ENCODE assay signal across 9 cellular contexts in the genomic region with DNA sequence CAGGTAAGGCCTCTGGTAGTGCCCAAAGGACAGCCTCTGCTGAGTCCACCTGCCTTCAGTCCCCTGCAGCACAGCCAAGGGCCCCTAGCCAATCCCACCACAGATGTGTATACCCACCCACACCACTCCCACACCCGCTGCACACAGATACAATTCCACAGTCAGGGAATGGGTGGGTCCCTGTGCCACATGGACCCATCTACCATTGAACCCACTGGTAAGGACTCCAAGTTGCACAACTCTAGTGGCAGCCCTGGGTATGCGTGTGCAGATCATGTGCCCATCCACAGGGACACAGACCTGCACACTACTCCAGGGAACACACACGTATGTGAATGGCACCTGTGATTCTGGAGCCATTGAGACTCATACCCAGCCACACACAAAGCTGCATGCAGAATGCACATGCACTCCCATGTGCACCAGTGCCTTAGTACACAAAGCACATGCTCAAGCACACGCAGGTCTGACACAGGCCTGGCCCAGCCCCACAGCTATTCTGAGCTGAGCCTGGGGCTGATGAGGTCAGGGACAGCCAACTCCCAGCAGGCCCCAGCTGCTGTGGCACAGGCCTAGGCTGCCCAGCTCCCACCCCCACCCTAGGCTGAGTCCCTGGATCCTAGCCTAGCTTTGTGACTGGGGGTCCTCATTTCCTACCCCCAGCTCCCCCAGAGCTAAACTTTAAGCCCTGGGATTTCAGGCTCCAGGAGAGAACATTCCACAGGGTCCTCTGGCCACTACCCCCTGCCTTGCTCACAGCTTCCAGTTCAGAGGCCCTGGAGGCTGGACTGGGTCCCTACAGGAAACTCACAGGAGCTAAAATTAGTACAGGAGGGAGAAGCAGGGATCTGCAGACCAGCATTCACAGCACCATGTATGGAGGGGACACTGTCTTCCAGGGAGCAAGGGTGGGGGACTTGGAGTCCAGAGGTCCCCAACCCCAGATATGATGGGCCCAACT. TPM values are rescaled to one million over a fixed set of nuclear protein-coding genes. Genes with fewer than 3 reads are reported as not detected.
A peak's percentile ranks its signal among the peaks of the same experiment; 100 is the strongest.
DNase-seq lines count a peak whose midpoint lies in the region; ATAC-seq and TF ChIP-seq lines count a peak whose summit lies in the region.
"Had no signal": no experiment of that assay in that cellular context is flagged by ENCODE, and none has a peak within 500 bp of the region (broad histone marks: within the 10 kb centered on the region; RNA-seq: fewer than 3 reads in every experiment).

No MANE protein-coding gene starts in this region.

- intact Hi-C loops in cardiac septum (cut with DNase I), result loop anchor here (2.0 kb wide), 2 partner anchors 29 to 129 kb away; partner anchors contain the start of gene LRRC2

- CTCF ChIA-PET in HEK293 (lab: Yijun Ruan, JAX), result interaction anchor here (0.6 to 1.3 kb wide), 5 partner anchors 31 to 300 kb away, joined by 3 to 4 read pairs (median 3); no protein-coding TSS in a partner anchor

- H3K27me3 ChIP-seq in adipocyte (replicated peaks; ENCODE audit: control insufficient read depth, insufficient read depth, low read length) (peaks cover 8% of the 10 kb centered on the region), skeletal muscle tissue (ENCODE audit: control insufficient read depth in 3 of 3, insufficient read depth in 3 of 3, low read length in 3 of 3) (no peaks in the 10 kb centered on the region)

- peak; percentile 22 for DNase-seq in adipocyte (ENCODE audit: low read depth)
- peak; percentile 91 for DNase-seq in cardiac septum (ENCODE audit: low spot score)
- DNase-seq in stimulated activated CD4-positive, alpha-beta T cell treated with anti-CD3 and anti-CD28 coated beads, Interleukin-1b, Interleukin-23, amount 100 ng/mL, for 48 hours, result no peak
- DNase-seq in NCI-H2081 treated with DMSO at 0.1 percent for 48 hours (lab: John Stamatoyannopoulos, UW), result no peak

- H3K4me1 ChIP-seq in HEK293 (ENCODE audit: control insufficient read depth, insufficient read depth, low read length) (no peaks in the 10 kb centered on the region), adipocyte (ENCODE audit: control insufficient read depth, insufficient read depth, low read length) (peaks cover 16% of the 10 kb centered on the region), skeletal muscle tissue (ENCODE audit: control insufficient read depth in 3 of 3, insufficient read depth in 3 of 3, low read length in 3 of 3) (peaks cover 67 to 77% (median 71%) of the 10 kb centered on the region in 3 donors)

- no peak overlapping the region for H3K4me3 ChIP-seq in HEK293 (ENCODE audit: low read depth, low read length)
- H3K4me3 ChIP-seq in adipocyte (ENCODE audit: low read length), result no peak overlapping the region
- H3K4me3 ChIP-seq in skeletal muscle tissue (ENCODE audit: low read length in 3 of 3), result peak overlapping the region in 2 of 3 donors; percentile 45 to 52

- TF ChIP-seq CTCF in HEK293 (tag by site-specific recombination; IDR thresholded peaks at IDR 0.05), result no peak

- POLR2A ChIA-PET in HEK293 (lab: Yijun Ruan, JAX), result interaction anchor here (0.5 kb wide), 1 partner anchor 449 kb away, joined by 5 read pairs; no protein-coding TSS in a partner anchor

- H3K36me3 ChIP-seq in HEK293 (ENCODE audit: control insufficient read depth in 2 of 2, insufficient read depth in 1 of 2, low read length in 2 of 2), result no peaks in the 10 kb centered on the region
- H3K36me3 ChIP-seq in adipocyte (ENCODE audit: control insufficient read depth, insufficient read depth, low read length, severe bottlenecking), result no peaks in the 10 kb centered on the region
- H3K36me3 ChIP-seq in skeletal muscle tissue (ENCODE audit: control insufficient read depth in 3 of 3, insufficient read depth in 3 of 3, low read length in 3 of 3), result no peaks in the 10 kb centered on the region

- no peak overlapping the region for H3K9ac ChIP-seq in adipocyte (ENCODE audit: low read length)
- peak overlapping the region; percentile 41 to 87 (median 81) for H3K9ac ChIP-seq in skeletal muscle tissue (ENCODE audit: low read depth in 1 of 3, low read length in 3 of 3)

- no peaks in the 10 kb centered on the region for H3K9me3 ChIP-seq in HEK293 (ENCODE audit: control insufficient read depth, insufficient read depth, low read depth, low read length)
- no peaks in the 10 kb centered on the region for H3K9me3 ChIP-seq in adipocyte (ENCODE audit: control insufficient read depth, low read length)
- peaks cover 0 to 3% (median 0%) of the 10 kb centered on the region in 3 donors for H3K9me3 ChIP-seq in skeletal muscle tissue (ENCODE audit: control insufficient read depth in 3 of 3, low read length in 3 of 3)

- ATAC-seq in HG02938 (IDR thresholded peaks at IDR 0.05; ENCODE audit: unreplicated experiment), result no peak
- no peak for ATAC-seq in HG03095 (IDR thresholded peaks at IDR 0.05; ENCODE audit: unreplicated experiment)

- H3K27ac ChIP-seq in HEK293 (ENCODE audit: extremely low read depth, low read depth, low read length), result no peak overlapping the region
- peak overlapping the region; percentile 80 for H3K27ac ChIP-seq in skeletal muscle tissue (ENCODE audit: low read depth, low read length)

TF ChIP-seq in HEK293, 187 proteins besides CTCF, POLR2A, EP300 and RAD21 (continues in another document):
- TF ChIP-seq ZNF140 (tag by site-specific recombination; IDR thresholded peaks at IDR 0.05) (no peak), ZNF341 (tag by site-specific recombination; IDR thresholded peaks at IDR 0.05; ENCODE audit: low read depth) (no peak), ZFHX2 (tag by site-specific recombination; conservative IDR thresholded peaks at IDR 0.05) (peak; percentile 80), BCL11B (tag by site-specific recombination; IDR thresholded peaks at IDR 0.05; ENCODE audit: low read depth) (no peak), ZBTB21 (tag by site-specific recombination; IDR thresholded peaks at IDR 0.05) (no peak), ZXDB (tag by site-specific recombination; IDR thresholded peaks at IDR 0.05) (no peak), ZNF324 (tag by site-specific recombination; IDR thresholded peaks at IDR 0.05) (no peak), YY2 (tag by site-specific recombination; IDR thresholded peaks at IDR 0.05) (no peak), KLF7 (tag by site-specific recombination; IDR thresholded peaks at IDR 0.05; ENCODE audit: borderline replicate concordance) (no peak), SP7 (tag by site-specific recombination; IDR thresholded peaks at IDR 0.05) (no peak), ZNF362 (tag by site-specific recombination; IDR thresholded peaks at IDR 0.05) (no peak), ZNF530 (tag by site-specific recombination; IDR thresholded peaks at IDR 0.05; ENCODE audit: low read depth) (no peak), ZNF175 (tag by site-specific recombination; IDR thresholded peaks at IDR 0.05) (no peak), SP2 (tag by site-specific recombination; IDR thresholded peaks at IDR 0.05) (no peak), ZNF830 (tag by site-specific recombination; IDR thresholded peaks at IDR 0.05; ENCODE audit: low read depth) (no peak), ZNF600 (tag by site-specific recombination; IDR thresholded peaks at IDR 0.05) (0 out of 2 replicates have a peak, but pooled peaks have one; percentile 19)
- TF ChIP-seq, protein P1, sequence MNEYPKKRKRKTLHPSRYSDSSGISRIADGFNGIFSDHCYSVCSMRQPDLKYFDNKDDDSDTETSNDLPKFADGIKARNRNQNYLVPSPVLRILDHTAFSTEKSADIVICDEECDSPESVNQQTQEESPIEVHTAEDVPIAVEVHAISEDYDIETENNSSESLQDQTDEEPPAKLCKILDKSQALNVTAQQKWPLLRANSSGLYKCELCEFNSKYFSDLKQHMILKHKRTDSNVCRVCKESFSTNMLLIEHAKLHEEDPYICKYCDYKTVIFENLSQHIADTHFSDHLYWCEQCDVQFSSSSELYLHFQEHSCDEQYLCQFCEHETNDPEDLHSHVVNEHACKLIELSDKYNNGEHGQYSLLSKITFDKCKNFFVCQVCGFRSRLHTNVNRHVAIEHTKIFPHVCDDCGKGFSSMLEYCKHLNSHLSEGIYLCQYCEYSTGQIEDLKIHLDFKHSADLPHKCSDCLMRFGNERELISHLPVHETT (tag by site-specific recombination; IDR thresholded peaks at IDR 0.05), result no peak
- TF ChIP-seq, protein P2, sequence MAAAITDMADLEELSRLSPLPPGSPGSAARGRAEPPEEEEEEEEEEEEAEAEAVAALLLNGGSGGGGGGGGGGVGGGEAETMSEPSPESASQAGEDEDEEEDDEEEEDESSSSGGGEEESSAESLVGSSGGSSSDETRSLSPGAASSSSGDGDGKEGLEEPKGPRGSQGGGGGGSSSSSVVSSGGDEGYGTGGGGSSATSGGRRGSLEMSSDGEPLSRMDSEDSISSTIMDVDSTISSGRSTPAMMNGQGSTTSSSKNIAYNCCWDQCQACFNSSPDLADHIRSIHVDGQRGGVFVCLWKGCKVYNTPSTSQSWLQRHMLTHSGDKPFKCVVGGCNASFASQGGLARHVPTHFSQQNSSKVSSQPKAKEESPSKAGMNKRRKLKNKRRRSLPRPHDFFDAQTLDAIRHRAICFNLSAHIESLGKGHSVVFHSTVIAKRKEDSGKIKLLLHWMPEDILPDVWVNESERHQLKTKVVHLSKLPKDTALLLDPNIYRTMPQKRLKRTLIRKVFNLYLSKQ (tag by site-specific recombination; IDR thresholded peaks at IDR 0.05; ENCODE audit: borderline replicate concordance), result no peak

RNA-seq across cellular contexts. Expression of gene ALS2CL, which starts 2.8 kb away (rescaled TPM):
- total RNA-seq in cardiac septum, result 32.5 TPM
- total RNA-seq in skeletal muscle tissue, result 5.2 TPM

RNA-seq across cellular contexts. Expression of gene TMIE, which starts 5.0 kb away (rescaled TPM):
- total RNA-seq in cardiac septum, result 0.51 TPM
- 1.0 TPM for total RNA-seq in skeletal muscle tissue

RNA-seq across cellular contexts. Expression of gene PRSS50, which starts 21.4 kb away (rescaled TPM):
- 0.78 TPM for total RNA-seq in cardiac septum
- total RNA-seq in skeletal muscle tissue, result not detected
- total RNA-seq: NCI-H460 had no signal

Comparison
In these comparisons a context has a peak if more than half of its experiments do, and no peak if none do; other contexts are left out.
1. H3K4me3 ChIP-seq: peak in skeletal muscle tissue (2 of 3); none in HEK293 (single experiment) and adipocyte (single experiment).
2. DNase-seq: peak in adipocyte (single experiment) and cardiac septum (single experiment); none in stimulated activated CD4-positive, alpha-beta T cell treated with anti-CD3 and anti-CD28 coated beads, Interleukin-1b, Interleukin-23, amount 100 ng/mL, for 48 hours (single experiment) and NCI-H2081 treated with DMSO at 0.1 percent for 48 hours (single experiment).